ENCODE assay signal across 1 cellular context in the genomic region with DNA sequence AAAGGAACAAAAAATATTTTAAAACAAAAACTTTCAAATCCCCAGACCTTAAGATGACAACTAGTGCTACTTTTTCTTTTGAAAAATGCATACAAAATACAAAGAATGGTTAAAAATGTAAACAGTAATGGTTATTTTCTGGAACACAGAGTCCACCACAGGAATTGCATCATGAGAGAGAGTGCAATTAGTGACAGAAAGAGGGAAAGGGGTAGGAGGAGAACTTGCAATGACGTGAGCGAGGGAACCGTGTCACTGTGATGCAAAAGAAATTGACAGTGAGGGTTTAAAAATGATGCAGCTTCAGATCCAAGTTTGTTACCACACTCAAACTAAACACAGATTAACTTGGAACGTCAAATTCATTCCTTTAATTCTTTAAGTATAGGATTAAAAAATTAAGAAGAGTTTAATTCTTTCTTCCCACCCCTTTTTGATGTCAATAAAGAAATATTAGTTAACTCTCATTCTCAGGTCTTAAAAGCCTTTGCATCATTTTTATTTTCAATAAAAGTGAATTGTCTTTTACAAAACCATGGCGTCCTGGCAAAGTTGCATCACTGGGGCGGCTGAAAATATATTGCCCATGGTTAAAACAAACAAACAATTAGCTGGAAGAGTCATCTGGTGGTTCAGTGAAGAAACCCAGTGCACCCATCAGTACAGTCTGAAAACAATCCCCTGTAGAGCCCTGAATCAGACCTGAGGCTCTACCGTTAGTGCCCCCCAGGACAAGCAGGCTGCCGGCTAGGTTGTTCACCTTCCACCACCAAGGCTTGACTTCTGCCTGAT.
TF ChIP-seq lines count a peak whose summit lies in the region.

No MANE protein-coding gene starts in this region.

TF ChIP-seq in HEK293, 187 proteins besides CTCF, POLR2A, EP300 and RAD21:
- TF ChIP-seq ZIC2 (tag by site-specific recombination; IDR thresholded peaks at IDR 0.05) (peak; percentile 43), GLIS1 (tag by site-specific recombination; IDR thresholded peaks at IDR 0.05) (peak; percentile 9; the same call in 1 of the 2 replicates), IKZF3 (tag by site-specific recombination; IDR thresholded peaks at IDR 0.05) (peak; percentile 25; the same call in 1 of the 2 replicates), ZNF571 (tag by site-specific recombination; IDR thresholded peaks at IDR 0.05) (no peak), ZNF138 (tag by site-specific recombination; IDR thresholded peaks at IDR 0.05; ENCODE audit: borderline replicate concordance) (no peak), PRDM1 (tag by site-specific recombination; IDR thresholded peaks at IDR 0.05) (peak; percentile 75)
- TF ChIP-seq, protein P1, sequence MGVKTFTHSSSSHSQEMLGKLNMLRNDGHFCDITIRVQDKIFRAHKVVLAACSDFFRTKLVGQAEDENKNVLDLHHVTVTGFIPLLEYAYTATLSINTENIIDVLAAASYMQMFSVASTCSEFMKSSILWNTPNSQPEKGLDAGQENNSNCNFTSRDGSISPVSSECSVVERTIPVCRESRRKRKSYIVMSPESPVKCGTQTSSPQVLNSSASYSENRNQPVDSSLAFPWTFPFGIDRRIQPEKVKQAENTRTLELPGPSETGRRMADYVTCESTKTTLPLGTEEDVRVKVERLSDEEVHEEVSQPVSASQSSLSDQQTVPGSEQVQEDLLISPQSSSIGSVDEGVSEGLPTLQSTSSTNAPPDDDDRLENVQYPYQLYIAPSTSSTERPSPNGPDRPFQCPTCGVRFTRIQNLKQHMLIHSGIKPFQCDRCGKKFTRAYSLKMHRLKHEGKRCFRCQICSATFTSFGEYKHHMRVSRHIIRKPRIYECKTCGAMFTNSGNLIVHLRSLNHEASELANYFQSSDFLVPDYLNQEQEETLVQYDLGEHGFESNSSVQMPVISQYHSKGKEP (tag by site-specific recombination; IDR thresholded peaks at IDR 0.05), result peak; percentile 48; the same call in 1 of the 2 replicates
- TF ChIP-seq, protein P2, sequence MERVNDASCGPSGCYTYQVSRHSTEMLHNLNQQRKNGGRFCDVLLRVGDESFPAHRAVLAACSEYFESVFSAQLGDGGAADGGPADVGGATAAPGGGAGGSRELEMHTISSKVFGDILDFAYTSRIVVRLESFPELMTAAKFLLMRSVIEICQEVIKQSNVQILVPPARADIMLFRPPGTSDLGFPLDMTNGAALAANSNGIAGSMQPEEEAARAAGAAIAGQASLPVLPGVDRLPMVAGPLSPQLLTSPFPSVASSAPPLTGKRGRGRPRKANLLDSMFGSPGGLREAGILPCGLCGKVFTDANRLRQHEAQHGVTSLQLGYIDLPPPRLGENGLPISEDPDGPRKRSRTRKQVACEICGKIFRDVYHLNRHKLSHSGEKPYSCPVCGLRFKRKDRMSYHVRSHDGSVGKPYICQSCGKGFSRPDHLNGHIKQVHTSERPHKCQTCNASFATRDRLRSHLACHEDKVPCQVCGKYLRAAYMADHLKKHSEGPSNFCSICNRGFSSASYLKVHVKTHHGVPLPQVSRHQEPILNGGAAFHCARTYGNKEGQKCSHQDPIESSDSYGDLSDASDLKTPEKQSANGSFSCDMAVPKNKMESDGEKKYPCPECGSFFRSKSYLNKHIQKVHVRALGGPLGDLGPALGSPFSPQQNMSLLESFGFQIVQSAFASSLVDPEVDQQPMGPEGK (tag by site-specific recombination; IDR thresholded peaks at IDR 0.05), result 0 out of 2 replicates have a peak, but pooled peaks have one; percentile 30
- TF ChIP-seq, protein P3, sequence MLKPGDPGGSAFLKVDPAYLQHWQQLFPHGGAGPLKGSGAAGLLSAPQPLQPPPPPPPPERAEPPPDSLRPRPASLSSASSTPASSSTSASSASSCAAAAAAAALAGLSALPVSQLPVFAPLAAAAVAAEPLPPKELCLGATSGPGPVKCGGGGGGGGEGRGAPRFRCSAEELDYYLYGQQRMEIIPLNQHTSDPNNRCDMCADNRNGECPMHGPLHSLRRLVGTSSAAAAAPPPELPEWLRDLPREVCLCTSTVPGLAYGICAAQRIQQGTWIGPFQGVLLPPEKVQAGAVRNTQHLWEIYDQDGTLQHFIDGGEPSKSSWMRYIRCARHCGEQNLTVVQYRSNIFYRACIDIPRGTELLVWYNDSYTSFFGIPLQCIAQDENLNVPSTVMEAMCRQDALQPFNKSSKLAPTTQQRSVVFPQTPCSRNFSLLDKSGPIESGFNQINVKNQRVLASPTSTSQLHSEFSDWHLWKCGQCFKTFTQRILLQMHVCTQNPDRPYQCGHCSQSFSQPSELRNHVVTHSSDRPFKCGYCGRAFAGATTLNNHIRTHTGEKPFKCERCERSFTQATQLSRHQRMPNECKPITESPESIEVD (tag by site-specific recombination; IDR thresholded peaks at IDR 0.05), result peak; percentile 41; the same call in 1 of the 2 replicates
